1 cellular context compared by ENCODE assay signal in genomic region chr15:75650908-75651809, GRCh38.
TF ChIP-seq lines count a peak whose summit lies in the region.

No MANE protein-coding gene starts in this region.

TF ChIP-seq in K562, 482 proteins besides CTCF, POLR2A, EP300 and RAD21 (continued from another document and continues in another):
- TF ChIP-seq, protein P1, sequence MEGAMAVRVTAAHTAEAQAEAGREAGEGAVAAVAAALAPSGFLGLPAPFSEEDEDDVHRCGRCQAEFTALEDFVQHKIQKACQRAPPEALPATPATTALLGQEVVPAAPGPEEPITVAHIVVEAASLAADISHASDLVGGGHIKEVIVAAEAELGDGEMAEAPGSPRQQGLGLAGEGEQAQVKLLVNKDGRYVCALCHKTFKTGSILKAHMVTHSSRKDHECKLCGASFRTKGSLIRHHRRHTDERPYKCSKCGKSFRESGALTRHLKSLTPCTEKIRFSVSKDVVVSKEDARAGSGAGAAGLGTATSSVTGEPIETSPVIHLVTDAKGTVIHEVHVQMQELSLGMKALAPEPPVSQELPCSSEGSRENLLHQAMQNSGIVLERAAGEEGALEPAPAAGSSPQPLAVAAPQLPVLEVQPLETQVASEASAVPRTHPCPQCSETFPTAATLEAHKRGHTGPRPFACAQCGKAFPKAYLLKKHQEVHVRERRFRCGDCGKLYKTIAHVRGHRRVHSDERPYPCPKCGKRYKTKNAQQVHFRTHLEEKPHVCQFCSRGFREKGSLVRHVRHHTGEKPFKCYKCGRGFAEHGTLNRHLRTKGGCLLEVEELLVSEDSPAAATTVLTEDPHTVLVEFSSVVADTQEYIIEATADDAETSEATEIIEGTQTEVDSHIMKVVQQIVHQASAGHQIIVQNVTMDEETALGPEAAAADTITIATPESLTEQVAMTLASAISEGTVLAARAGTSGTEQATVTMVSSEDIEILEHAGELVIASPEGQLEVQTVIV (CRISPR knock-in tag; IDR thresholded peaks at IDR 0.05; ENCODE audit: borderline replicate concordance), result no peak
- TF ChIP-seq HLTF (IDR thresholded peaks at IDR 0.05), result no peak
- no peak for TF ChIP-seq SP2 (IDR thresholded peaks at IDR 0.05; ENCODE audit: extremely low read depth, low read depth, low read length, poor library complexity, severe bottlenecking)
- TF ChIP-seq NFIX (CRISPR knock-in tag; IDR thresholded peaks at IDR 0.05; ENCODE audit: low read depth), result no peak
- TF ChIP-seq NELFE (IDR thresholded peaks at IDR 0.05; ENCODE audit: insufficient read depth, insufficient read length), result no peak
- no peak for TF ChIP-seq BRD4 (IDR thresholded peaks at IDR 0.05)
- TF ChIP-seq JUN (IDR thresholded peaks at IDR 0.05; ENCODE audit: borderline replicate concordance, low read depth, low read length), result peak; percentile 96
- TF ChIP-seq JUN (CRISPR knock-in tag; IDR thresholded peaks at IDR 0.05; ENCODE audit: borderline replicate concordance), result no peak
- TF ChIP-seq FIP1L1 (IDR thresholded peaks at IDR 0.05; ENCODE audit: low read depth, low read length, poor library complexity, severe bottlenecking), result no peak
- TF ChIP-seq NBN (IDR thresholded peaks at IDR 0.05; ENCODE audit: low read depth), result no peak
- TF ChIP-seq TEAD1 (CRISPR knock-in tag; IDR thresholded peaks at IDR 0.05), result no peak
- TF ChIP-seq ZNF133 (CRISPR knock-in tag; IDR thresholded peaks at IDR 0.05), result no peak; the same call in 1 of the 2 replicates
- TF ChIP-seq ZNF324 (CRISPR knock-in tag; IDR thresholded peaks at IDR 0.05), result no peak
- TF ChIP-seq MTA3 (IDR thresholded peaks at IDR 0.05; ENCODE audit: borderline replicate concordance), result peak; percentile 74; the same call in 1 of the 2 replicates
- TF ChIP-seq KLF16 (IDR thresholded peaks at IDR 0.05), result peak; percentile 47
- no peak for TF ChIP-seq SIX5 (IDR thresholded peaks at IDR 0.05; ENCODE audit: borderline replicate concordance in 1 of 2, insufficient read depth in 1 of 2, low read depth in 1 of 2, low read length in 2 of 2)
- no peak for TF ChIP-seq FOXA1 (IDR thresholded peaks at IDR 0.05; ENCODE audit: borderline replicate concordance)
- no peak for TF ChIP-seq POLR2AphosphoS5 (IDR thresholded peaks at IDR 0.05; ENCODE audit: control insufficient read depth, insufficient read depth, low read depth, low read length)
- TF ChIP-seq MTA2 (IDR thresholded peaks at IDR 0.05; ENCODE audit: low read depth), result no peak
- peak; percentile 18; the same call in 1 of the 2 replicates for TF ChIP-seq PHF8 (IDR thresholded peaks at IDR 0.05; ENCODE audit: borderline replicate concordance, low read length)
- TF ChIP-seq FOXJ3 (CRISPR knock-in tag; IDR thresholded peaks at IDR 0.05), result no peak
- no peak for TF ChIP-seq PHTF2 (CRISPR knock-in tag; IDR thresholded peaks at IDR 0.05)
- TF ChIP-seq YBX1 (IDR thresholded peaks at IDR 0.05), result no peak
- TF ChIP-seq GABPB2 (CRISPR knock-in tag; conservative IDR thresholded peaks at IDR 0.05), result no peak
- peak; percentile 24 for TF ChIP-seq MEIS2 (IDR thresholded peaks at IDR 0.05; ENCODE audit: partially characterized antibody)
- TF ChIP-seq DACH1 (IDR thresholded peaks at IDR 0.05; ENCODE audit: partially characterized antibody), result no peak
- TF ChIP-seq ZNF184 (CRISPR knock-in tag; IDR thresholded peaks at IDR 0.05), result no peak
- no peak for TF ChIP-seq HMGN3 (IDR thresholded peaks at IDR 0.05; ENCODE audit: borderline replicate concordance, extremely low read depth, insufficient read length, low read depth, low read length)
- no peak for TF ChIP-seq ZNF551 (CRISPR knock-in tag; IDR thresholded peaks at IDR 0.05)
- TF ChIP-seq, protein P2, sequence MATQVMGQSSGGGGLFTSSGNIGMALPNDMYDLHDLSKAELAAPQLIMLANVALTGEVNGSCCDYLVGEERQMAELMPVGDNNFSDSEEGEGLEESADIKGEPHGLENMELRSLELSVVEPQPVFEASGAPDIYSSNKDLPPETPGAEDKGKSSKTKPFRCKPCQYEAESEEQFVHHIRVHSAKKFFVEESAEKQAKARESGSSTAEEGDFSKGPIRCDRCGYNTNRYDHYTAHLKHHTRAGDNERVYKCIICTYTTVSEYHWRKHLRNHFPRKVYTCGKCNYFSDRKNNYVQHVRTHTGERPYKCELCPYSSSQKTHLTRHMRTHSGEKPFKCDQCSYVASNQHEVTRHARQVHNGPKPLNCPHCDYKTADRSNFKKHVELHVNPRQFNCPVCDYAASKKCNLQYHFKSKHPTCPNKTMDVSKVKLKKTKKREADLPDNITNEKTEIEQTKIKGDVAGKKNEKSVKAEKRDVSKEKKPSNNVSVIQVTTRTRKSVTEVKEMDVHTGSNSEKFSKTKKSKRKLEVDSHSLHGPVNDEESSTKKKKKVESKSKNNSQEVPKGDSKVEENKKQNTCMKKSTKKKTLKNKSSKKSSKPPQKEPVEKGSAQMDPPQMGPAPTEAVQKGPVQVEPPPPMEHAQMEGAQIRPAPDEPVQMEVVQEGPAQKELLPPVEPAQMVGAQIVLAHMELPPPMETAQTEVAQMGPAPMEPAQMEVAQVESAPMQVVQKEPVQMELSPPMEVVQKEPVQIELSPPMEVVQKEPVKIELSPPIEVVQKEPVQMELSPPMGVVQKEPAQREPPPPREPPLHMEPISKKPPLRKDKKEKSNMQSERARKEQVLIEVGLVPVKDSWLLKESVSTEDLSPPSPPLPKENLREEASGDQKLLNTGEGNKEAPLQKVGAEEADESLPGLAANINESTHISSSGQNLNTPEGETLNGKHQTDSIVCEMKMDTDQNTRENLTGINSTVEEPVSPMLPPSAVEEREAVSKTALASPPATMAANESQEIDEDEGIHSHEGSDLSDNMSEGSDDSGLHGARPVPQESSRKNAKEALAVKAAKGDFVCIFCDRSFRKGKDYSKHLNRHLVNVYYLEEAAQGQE (CRISPR knock-in tag; IDR thresholded peaks at IDR 0.05; ENCODE audit: low read depth), result no peak
- no peak for TF ChIP-seq ZNF57 (CRISPR knock-in tag; IDR thresholded peaks at IDR 0.05)
- TF ChIP-seq ZNF561 (CRISPR knock-in tag; conservative IDR thresholded peaks at IDR 0.05), result no peak
- 0 out of 2 replicates have a peak, but pooled peaks have one; percentile 16 for TF ChIP-seq CHD2 (IDR thresholded peaks at IDR 0.05; ENCODE audit: low read depth, low read length)
- TF ChIP-seq TGIF2 (CRISPR knock-in tag; IDR thresholded peaks at IDR 0.05), result no peak
- TF ChIP-seq PHF20 (IDR thresholded peaks at IDR 0.05; ENCODE audit: partially characterized antibody), result peak; percentile 15
- TF ChIP-seq SRSF3 (IDR thresholded peaks at IDR 0.05; ENCODE audit: insufficient read depth, low read length), result no peak
- TF ChIP-seq, protein P3, sequence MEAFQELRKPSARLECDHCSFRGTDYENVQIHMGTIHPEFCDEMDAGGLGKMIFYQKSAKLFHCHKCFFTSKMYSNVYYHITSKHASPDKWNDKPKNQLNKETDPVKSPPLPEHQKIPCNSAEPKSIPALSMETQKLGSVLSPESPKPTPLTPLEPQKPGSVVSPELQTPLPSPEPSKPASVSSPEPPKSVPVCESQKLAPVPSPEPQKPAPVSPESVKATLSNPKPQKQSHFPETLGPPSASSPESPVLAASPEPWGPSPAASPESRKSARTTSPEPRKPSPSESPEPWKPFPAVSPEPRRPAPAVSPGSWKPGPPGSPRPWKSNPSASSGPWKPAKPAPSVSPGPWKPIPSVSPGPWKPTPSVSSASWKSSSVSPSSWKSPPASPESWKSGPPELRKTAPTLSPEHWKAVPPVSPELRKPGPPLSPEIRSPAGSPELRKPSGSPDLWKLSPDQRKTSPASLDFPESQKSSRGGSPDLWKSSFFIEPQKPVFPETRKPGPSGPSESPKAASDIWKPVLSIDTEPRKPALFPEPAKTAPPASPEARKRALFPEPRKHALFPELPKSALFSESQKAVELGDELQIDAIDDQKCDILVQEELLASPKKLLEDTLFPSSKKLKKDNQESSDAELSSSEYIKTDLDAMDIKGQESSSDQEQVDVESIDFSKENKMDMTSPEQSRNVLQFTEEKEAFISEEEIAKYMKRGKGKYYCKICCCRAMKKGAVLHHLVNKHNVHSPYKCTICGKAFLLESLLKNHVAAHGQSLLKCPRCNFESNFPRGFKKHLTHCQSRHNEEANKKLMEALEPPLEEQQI (IDR thresholded peaks at IDR 0.05), result no peak
- no peak for TF ChIP-seq FOXM1 (IDR thresholded peaks at IDR 0.05; ENCODE audit: low read depth)
- no peak for TF ChIP-seq FOXM1 (CRISPR knock-in tag; IDR thresholded peaks at IDR 0.05; ENCODE audit: low read depth)
- TF ChIP-seq GABPA (tag; conservative IDR thresholded peaks at IDR 0.05; ENCODE audit: low read depth), result no peak
- no peak for TF ChIP-seq MCM7 (IDR thresholded peaks at IDR 0.05)
- no peak for TF ChIP-seq USF2 (CRISPR knock-in tag; IDR thresholded peaks at IDR 0.05)
- no peak for TF ChIP-seq DIDO1 (tag; IDR thresholded peaks at IDR 0.05; ENCODE audit: low read depth)
- TF ChIP-seq ZNF277 (CRISPR knock-in tag; IDR thresholded peaks at IDR 0.05; ENCODE audit: borderline replicate concordance), result no peak
- TF ChIP-seq HCFC1 (IDR thresholded peaks at IDR 0.05; ENCODE audit: low read depth, low read length), result no peak; the same call in 1 of the 2 replicates
- TF ChIP-seq, protein P4, sequence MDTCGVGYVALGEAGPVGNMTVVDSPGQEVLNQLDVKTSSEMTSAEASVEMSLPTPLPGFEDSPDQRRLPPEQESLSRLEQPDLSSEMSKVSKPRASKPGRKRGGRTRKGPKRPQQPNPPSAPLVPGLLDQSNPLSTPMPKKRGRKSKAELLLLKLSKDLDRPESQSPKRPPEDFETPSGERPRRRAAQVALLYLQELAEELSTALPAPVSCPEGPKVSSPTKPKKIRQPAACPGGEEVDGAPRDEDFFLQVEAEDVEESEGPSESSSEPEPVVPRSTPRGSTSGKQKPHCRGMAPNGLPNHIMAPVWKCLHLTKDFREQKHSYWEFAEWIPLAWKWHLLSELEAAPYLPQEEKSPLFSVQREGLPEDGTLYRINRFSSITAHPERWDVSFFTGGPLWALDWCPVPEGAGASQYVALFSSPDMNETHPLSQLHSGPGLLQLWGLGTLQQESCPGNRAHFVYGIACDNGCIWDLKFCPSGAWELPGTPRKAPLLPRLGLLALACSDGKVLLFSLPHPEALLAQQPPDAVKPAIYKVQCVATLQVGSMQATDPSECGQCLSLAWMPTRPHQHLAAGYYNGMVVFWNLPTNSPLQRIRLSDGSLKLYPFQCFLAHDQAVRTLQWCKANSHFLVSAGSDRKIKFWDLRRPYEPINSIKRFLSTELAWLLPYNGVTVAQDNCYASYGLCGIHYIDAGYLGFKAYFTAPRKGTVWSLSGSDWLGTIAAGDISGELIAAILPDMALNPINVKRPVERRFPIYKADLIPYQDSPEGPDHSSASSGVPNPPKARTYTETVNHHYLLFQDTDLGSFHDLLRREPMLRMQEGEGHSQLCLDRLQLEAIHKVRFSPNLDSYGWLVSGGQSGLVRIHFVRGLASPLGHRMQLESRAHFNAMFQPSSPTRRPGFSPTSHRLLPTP (IDR thresholded peaks at IDR 0.05; ENCODE audit: borderline replicate concordance, extremely low read depth, insufficient read length), result no peak
- no peak for TF ChIP-seq ZNF174 (CRISPR knock-in tag; IDR thresholded peaks at IDR 0.05)
- peak; percentile 88 for TF ChIP-seq NFIC (IDR thresholded peaks at IDR 0.05)
- TF ChIP-seq KAT7 (CRISPR knock-in tag; IDR thresholded peaks at IDR 0.05; ENCODE audit: borderline replicate concordance), result no peak
- TF ChIP-seq SIRT6 (IDR thresholded peaks at IDR 0.05; ENCODE audit: low read depth, low read length), result no peak
- TF ChIP-seq, protein P5, sequence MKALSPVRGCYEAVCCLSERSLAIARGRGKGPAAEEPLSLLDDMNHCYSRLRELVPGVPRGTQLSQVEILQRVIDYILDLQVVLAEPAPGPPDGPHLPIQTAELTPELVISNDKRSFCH (CRISPR knock-in tag; IDR thresholded peaks at IDR 0.05), result no peak
- TF ChIP-seq, protein P5 (tag; IDR thresholded peaks at IDR 0.05), result peak; percentile 82
- no peak for TF ChIP-seq SAP30 (IDR thresholded peaks at IDR 0.05; ENCODE audit: borderline replicate concordance, insufficient read depth, low read depth, low read length, poor library complexity, severe bottlenecking)
- TF ChIP-seq DPF2 (IDR thresholded peaks at IDR 0.05), result peak; percentile 96
- TF ChIP-seq ZNF212 (CRISPR knock-in tag; IDR thresholded peaks at IDR 0.05), result no peak
- no peak for TF ChIP-seq ILK (tag; IDR thresholded peaks at IDR 0.05; ENCODE audit: borderline replicate concordance, low read depth)
- no peak for TF ChIP-seq ADNP (tag; IDR thresholded peaks at IDR 0.05)
- TF ChIP-seq, protein P6, sequence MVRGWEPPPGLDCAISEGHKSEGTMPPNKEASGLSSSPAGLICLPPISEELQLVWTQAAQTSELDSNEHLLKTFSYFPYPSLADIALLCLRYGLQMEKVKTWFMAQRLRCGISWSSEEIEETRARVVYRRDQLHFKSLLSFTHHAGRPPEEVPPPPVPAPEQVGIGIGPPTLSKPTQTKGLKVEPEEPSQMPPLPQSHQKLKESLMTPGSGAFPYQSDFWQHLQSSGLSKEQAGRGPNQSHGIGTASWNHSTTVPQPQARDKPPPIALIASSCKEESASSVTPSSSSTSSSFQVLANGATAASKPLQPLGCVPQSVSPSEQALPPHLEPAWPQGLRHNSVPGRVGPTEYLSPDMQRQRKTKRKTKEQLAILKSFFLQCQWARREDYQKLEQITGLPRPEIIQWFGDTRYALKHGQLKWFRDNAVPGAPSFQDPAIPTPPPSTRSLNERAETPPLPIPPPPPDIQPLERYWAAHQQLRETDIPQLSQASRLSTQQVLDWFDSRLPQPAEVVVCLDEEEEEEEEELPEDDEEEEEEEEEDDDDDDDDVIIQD (CRISPR knock-in tag; IDR thresholded peaks at IDR 0.05), result no peak
- TF ChIP-seq NUFIP1 (IDR thresholded peaks at IDR 0.05; ENCODE audit: partially characterized antibody), result no peak
